ENCODE assay signal across 8 cellular contexts in the genomic region with DNA sequence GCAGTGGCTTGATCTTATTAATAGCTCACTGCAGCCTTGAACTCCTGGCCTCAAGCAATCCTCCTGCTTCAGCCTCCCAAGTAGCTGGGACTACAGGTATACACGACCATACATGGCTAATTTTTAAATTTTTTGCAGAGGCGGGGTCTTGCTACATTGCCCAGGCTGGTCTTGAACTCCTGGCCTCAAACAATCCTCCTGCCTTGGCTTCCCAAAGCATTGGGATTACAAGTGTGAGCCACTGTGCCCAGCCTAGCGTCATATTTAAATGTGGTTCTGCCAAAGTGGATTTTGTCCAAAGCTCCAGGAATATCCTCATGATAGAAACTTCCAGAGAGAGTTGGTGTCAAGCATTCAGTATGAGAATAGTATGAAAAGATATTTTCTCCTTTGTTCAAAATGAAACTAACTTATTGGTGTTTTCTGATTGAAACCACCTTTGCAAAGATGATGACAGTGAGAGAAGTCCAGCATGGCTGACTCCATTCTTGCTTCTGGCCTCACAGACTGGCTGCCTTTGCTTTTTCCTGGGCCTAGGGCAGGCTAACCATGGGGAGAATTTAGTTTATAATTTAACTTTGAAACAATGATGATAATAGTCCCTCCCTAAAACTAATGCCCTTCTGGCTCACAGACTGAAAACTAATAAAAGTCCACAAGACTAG.
DNase-seq lines count a peak whose midpoint lies in the region; ATAC-seq and TF ChIP-seq lines count a peak whose summit lies in the region.

No MANE protein-coding gene starts in this region.

- H3K4me1 ChIP-seq in heart right ventricle = peaks cover 0 to 45% (median 32%) of the 10 kb centered on the region in 9 donors
- peaks cover 13% of the 10 kb centered on the region for H3K4me1 ChIP-seq in suprapubic skin

- peaks cover 31 to 70% of the 10 kb centered on the region in 2 donors for H3K36me3 Mint-ChIP-seq in activated naive CD4-positive, alpha-beta T cell treated with anti-CD3 and anti-CD28 coated beads, Interleukin-2, amount 50 U/mL, for 72 hours

- H3K27ac Mint-ChIP-seq in activated naive CD4-positive, alpha-beta T cell treated with anti-CD3 and anti-CD28 coated beads, Interleukin-2, amount 50 U/mL, for 72 hours = peak overlapping the region; percentile 93 to 98

- no peak overlapping the region for H3K4me3 ChIP-seq in heart right ventricle
- H3K4me3 ChIP-seq in suprapubic skin = no peak overlapping the region

- no peak for DNase-seq in heart right ventricle
- DNase-seq in left cardiac atrium = no peak
- peak in 1 of 2 donors; percentile 15 for DNase-seq in activated naive CD4-positive, alpha-beta T cell treated with anti-CD3 and anti-CD28 coated beads, Interleukin-2, amount 50 U/mL, for 72 hours (ENCODE audit: low spot score in 2 of 2)
- DNase-seq in suprapubic skin (ENCODE audit: low spot score in 2 of 2) = no peak
- DNase-seq in SIG-M5 (lab: John Stamatoyannopoulos, UW) = no peak
- no peak for DNase-seq in RKO (ENCODE audit: low spot score)
- no peak for DNase-seq in EL

- H3K9me3 ChIP-seq in heart right ventricle = peaks cover 0 to 15% (median 6%) of the 10 kb centered on the region in 11 donors
- H3K9me3 ChIP-seq in suprapubic skin = peaks cover 5% of the 10 kb centered on the region

- intact Hi-C loops in heart right ventricle (cut with DNase I) (loop anchor here in 5 of 10 donors (5.0 to 10.0 kb wide), 3 partner anchors 72 to 184 kb away; no protein-coding TSS in a partner anchor), left cardiac atrium (cut with DNase I) (no loop called here)

- H3K36me3 ChIP-seq in heart right ventricle (peaks cover 0 to 17% (median 0%) of the 10 kb centered on the region in 9 donors), suprapubic skin (no peaks in the 10 kb centered on the region)

- ATAC-seq in heart right ventricle (no peak), left cardiac atrium (no peak), HG03039 (IDR thresholded peaks at IDR 0.05; ENCODE audit: unreplicated experiment) (peak; percentile 8)
- ATAC-seq in activated naive CD4-positive, alpha-beta T cell treated with anti-CD3 and anti-CD28 coated beads, Interleukin-2, amount 50 U/mL, for 72 hours = peak in 1 of 2 donors; percentile 22

- TF ChIP-seq EP300 in suprapubic skin (IDR thresholded peaks at IDR 0.05) = no peak

- peak overlapping the region in 6 of 10 donors; percentile 30 to 78 (median 57) for H3K27ac ChIP-seq in heart right ventricle
- H3K27ac ChIP-seq in suprapubic skin = peak overlapping the region; percentile 49

- H3K9me3 Mint-ChIP-seq in activated naive CD4-positive, alpha-beta T cell treated with anti-CD3 and anti-CD28 coated beads, Interleukin-2, amount 50 U/mL, for 72 hours = peaks cover 0 to 3% of the 10 kb centered on the region in 2 donors

- TF ChIP-seq CTCF in heart right ventricle (IDR thresholded peaks at IDR 0.05) (no peak), suprapubic skin (IDR thresholded peaks at IDR 0.05) (no peak)

- WGBS in heart right ventricle, 2 donors = 95 to 96% methylated on average over 3 of the region's 3 CpGs
- 82% methylated on average over 3 of the region's 3 CpGs for WGBS in suprapubic skin

- TF ChIP-seq POLR2A in suprapubic skin (IDR thresholded peaks at IDR 0.05) = no peak

- no peaks in the 10 kb centered on the region for H3K27me3 ChIP-seq in heart right ventricle
- no peaks in the 10 kb centered on the region for H3K27me3 ChIP-seq in suprapubic skin
